Comparison of ENCODE assay signal across 8 cellular contexts in the genomic region with DNA sequence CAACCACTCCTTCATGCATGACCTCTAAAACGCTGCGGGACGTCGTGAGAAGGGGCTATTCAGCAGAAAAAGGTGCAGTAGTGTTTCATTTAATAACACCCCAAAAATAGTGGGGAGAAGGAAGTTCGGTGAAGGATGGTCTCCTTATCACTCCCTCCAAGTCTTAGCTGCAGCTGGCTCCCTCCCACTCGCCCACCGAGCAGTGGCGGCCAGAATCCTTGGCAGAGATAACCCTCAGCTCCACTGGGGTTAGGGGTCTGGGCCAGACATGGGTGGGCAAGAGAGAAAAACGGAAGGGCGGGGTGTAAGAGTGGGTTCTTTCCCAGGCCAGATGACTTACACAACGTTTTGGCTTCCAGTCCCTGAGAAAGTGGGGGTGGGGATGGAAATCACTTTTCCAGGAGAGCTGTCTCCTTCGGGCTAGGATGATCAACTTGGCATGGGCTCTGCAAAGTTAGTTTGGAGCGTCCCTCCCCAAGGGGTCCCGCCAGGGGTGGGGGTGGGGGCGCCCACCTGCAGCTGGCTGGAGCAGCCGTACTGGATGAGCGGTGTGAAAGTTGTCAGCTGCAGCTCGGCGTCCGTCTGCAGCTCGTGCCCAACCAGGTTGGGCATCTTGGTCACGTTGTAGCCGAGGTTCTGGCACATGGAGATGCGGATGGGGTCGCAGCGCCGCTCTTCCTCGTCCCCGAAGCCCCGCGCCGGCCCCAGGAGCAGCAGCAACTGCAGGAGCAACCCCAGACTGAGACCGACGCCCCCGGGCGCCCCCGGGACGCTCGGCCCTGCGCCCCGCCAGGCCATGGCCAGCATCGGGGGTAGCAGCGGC. TPM values are rescaled to one million over a fixed set of nuclear protein-coding genes. Genes with fewer than 3 reads are reported as not detected.
A peak's percentile ranks its signal among the peaks of the same experiment; 100 is the strongest.
DNase-seq lines count a peak whose midpoint lies in the region; ATAC-seq and TF ChIP-seq lines count a peak whose summit lies in the region.

No MANE protein-coding gene starts in this region.

- TF ChIP-seq CTCF in HEK293 (tag by site-specific recombination; IDR thresholded peaks at IDR 0.05) (0 out of 2 replicates have a peak, but pooled peaks have one; percentile 7), fibroblast of the aortic adventitia (IDR thresholded peaks at IDR 0.05; ENCODE audit: insufficient read depth, low read length) (no peak), osteoblast (IDR thresholded peaks at IDR 0.05; ENCODE audit: extremely low read depth, low read depth, low read length) (no peak)

- H3K4me3 ChIP-seq in HEK293 (ENCODE audit: low read depth, low read length) (peak overlapping the region; percentile 70), fibroblast of the aortic adventitia (ENCODE audit: low read depth, low read length) (peak overlapping the region; percentile 79), osteoblast (ENCODE audit: insufficient read depth, low read length) (peak overlapping the region; percentile 78)

- peak; percentile 41 for DNase-seq in COLO668 (lab: John Stamatoyannopoulos, UW; ENCODE audit: unreplicated experiment)
- DNase-seq in T-helper 17 cell, result no peak
- DNase-seq in fibroblast of the aortic adventitia (ENCODE audit: low read depth), result peak; percentile 53
- DNase-seq in osteoblast (ENCODE audit: insufficient read length, low spot score, missing footprints), result peak; percentile 88
- DNase-seq in activated CD8-positive, alpha-beta memory T cell treated with anti-CD3 and anti-CD28 coated beads for 24 hours, result no peak

- H3K4me2 ChIP-seq in osteoblast (ENCODE audit: insufficient read depth, low read length), result peak overlapping the region; percentile 86

- peaks cover 11% of the 10 kb centered on the region for H3K79me2 ChIP-seq in osteoblast (ENCODE audit: insufficient read depth, low read length)

- peaks cover 3% of the 10 kb centered on the region for H3K27me3 ChIP-seq in osteoblast (ENCODE audit: insufficient read depth, low read length)

- peak overlapping the region; percentile 87 for H3K4me3 Mint-ChIP-seq in T-helper 17 cell

- ATAC-seq in T-helper 17 cell (no peak), GM19351 (IDR thresholded peaks at IDR 0.05; ENCODE audit: unreplicated experiment) (no peak), GM19452 (IDR thresholded peaks at IDR 0.05; ENCODE audit: unreplicated experiment) (no peak)

- POLR2A ChIA-PET in HEK293 (lab: Yijun Ruan, JAX), result interaction anchor here (0.6 to 2.7 kb wide), 8 partner anchors 15 to 1129 kb away, joined by 3 to 15 read pairs (median 6); a partner anchor contains a TSS

- peaks cover 35% of the 10 kb centered on the region for H3K27me3 Mint-ChIP-seq in T-helper 17 cell

- H2AFZ ChIP-seq in osteoblast (ENCODE audit: low read length), result peak overlapping the region; percentile 75

- H3K4me1 ChIP-seq in HEK293 (ENCODE audit: control insufficient read depth, insufficient read depth, low read length) (no peaks in the 10 kb centered on the region), osteoblast (ENCODE audit: insufficient read depth, low read length) (peaks cover 34% of the 10 kb centered on the region)

- H3K36me3 Mint-ChIP-seq in T-helper 17 cell (ENCODE audit: low read depth), result peaks cover 2% of the 10 kb centered on the region

- no peaks in the 10 kb centered on the region for H3K9me3 ChIP-seq in HEK293 (ENCODE audit: control insufficient read depth, insufficient read depth, low read depth, low read length)
- H3K9me3 ChIP-seq in T-helper 17 cell (ENCODE audit: control insufficient read depth, low read length, poor library complexity, severe bottlenecking), result no peaks in the 10 kb centered on the region
- H3K9me3 ChIP-seq in osteoblast (ENCODE audit: low read depth, low read length), result no peaks in the 10 kb centered on the region

- CTCF ChIA-PET in HEK293 (lab: Yijun Ruan, JAX), result interaction anchor here (0.7 to 5.5 kb wide), 4 partner anchors 16 to 143 kb away, joined by 3 to 35 read pairs (median 5); no protein-coding TSS in a partner anchor

- no peak overlapping the region for H3K27ac Mint-ChIP-seq in T-helper 17 cell

- no peaks in the 10 kb centered on the region for H4K20me1 ChIP-seq in osteoblast (ENCODE audit: insufficient read depth, low read length)

- H3K27ac ChIP-seq in HEK293 (ENCODE audit: extremely low read depth, low read depth, low read length) (peak overlapping the region; percentile 63; the same call in 1 of the 2 replicates), osteoblast (ENCODE audit: low read depth, low read length) (no peak overlapping the region)

- H3K36me3 ChIP-seq in HEK293 (ENCODE audit: control insufficient read depth in 2 of 2, insufficient read depth in 1 of 2, low read length in 2 of 2) (peaks cover 0 to 15% of the 10 kb centered on the region in 2 experiments; a peak in 1 of 3 replicates), osteoblast (ENCODE audit: insufficient read depth, low read length) (peaks cover 6% of the 10 kb centered on the region)

- peaks cover 16% of the 10 kb centered on the region for H3K4me1 Mint-ChIP-seq in T-helper 17 cell

TF ChIP-seq in HEK293, 187 proteins besides CTCF, POLR2A, EP300 and RAD21 (continues in another document):
- TF ChIP-seq, protein P1, sequence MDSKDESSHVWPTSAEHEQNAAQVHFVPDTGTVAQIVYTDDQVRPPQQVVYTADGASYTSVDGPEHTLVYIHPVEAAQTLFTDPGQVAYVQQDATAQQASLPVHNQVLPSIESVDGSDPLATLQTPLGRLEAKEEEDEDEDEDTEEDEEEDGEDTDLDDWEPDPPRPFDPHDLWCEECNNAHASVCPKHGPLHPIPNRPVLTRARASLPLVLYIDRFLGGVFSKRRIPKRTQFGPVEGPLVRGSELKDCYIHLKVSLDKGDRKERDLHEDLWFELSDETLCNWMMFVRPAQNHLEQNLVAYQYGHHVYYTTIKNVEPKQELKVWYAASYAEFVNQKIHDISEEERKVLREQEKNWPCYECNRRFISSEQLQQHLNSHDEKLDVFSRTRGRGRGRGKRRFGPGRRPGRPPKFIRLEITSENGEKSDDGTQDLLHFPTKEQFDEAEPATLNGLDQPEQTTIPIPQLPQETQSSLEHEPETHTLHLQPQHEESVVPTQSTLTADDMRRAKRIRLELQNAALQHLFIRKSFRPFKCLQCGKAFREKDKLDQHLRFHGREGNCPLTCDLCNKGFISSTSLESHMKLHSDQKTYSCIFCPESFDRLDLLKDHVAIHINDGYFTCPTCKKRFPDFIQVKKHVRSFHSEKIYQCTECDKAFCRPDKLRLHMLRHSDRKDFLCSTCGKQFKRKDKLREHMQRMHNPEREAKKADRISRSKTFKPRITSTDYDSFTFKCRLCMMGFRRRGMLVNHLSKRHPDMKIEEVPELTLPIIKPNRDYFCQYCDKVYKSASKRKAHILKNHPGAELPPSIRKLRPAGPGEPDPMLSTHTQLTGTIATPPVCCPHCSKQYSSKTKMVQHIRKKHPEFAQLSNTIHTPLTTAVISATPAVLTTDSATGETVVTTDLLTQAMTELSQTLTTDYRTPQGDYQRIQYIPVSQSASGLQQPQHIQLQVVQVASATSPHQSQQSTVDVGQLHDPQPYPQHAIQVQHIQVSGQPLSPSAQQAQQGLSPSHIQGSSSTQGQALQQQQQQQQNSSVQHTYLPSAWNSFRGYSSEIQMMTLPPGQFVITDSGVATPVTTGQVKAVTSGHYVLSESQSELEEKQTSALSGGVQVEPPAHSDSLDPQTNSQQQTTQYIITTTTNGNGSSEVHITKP (tag by site-specific recombination; IDR thresholded peaks at IDR 0.05), result no peak
- TF ChIP-seq WT1 (tag by site-specific recombination; IDR thresholded peaks at IDR 0.05), result no peak
- TF ChIP-seq GLIS1 (tag by site-specific recombination; IDR thresholded peaks at IDR 0.05), result 0 out of 2 replicates have a peak, but pooled peaks have one; percentile 15
- TF ChIP-seq ZNF138 (tag by site-specific recombination; IDR thresholded peaks at IDR 0.05; ENCODE audit: borderline replicate concordance), result no peak
- TF ChIP-seq, protein P2, sequence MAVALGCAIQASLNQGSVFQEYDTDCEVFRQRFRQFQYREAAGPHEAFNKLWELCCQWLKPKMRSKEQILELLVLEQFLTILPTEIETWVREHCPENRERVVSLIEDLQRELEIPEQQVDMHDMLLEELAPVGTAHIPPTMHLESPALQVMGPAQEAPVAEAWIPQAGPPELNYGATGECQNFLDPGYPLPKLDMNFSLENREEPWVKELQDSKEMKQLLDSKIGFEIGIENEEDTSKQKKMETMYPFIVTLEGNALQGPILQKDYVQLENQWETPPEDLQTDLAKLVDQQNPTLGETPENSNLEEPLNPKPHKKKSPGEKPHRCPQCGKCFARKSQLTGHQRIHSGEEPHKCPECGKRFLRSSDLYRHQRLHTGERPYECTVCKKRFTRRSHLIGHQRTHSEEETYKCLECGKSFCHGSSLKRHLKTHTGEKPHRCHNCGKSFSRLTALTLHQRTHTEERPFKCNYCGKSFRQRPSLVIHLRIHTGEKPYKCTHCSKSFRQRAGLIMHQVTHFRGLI (tag by site-specific recombination; IDR thresholded peaks at IDR 0.05), result peak; percentile 99
- TF ChIP-seq KLF8 (tag by site-specific recombination; IDR thresholded peaks at IDR 0.05), result no peak
- no peak for TF ChIP-seq BCL11A (tag by site-specific recombination; IDR thresholded peaks at IDR 0.05; ENCODE audit: low read depth)
- peak; percentile 46 for TF ChIP-seq ZNF335 (tag by site-specific recombination; conservative IDR thresholded peaks at IDR 0.05)
- TF ChIP-seq PRDM1 (tag by site-specific recombination; IDR thresholded peaks at IDR 0.05), result peak; percentile 57; the same call in 1 of the 2 replicates
- TF ChIP-seq, protein P3, sequence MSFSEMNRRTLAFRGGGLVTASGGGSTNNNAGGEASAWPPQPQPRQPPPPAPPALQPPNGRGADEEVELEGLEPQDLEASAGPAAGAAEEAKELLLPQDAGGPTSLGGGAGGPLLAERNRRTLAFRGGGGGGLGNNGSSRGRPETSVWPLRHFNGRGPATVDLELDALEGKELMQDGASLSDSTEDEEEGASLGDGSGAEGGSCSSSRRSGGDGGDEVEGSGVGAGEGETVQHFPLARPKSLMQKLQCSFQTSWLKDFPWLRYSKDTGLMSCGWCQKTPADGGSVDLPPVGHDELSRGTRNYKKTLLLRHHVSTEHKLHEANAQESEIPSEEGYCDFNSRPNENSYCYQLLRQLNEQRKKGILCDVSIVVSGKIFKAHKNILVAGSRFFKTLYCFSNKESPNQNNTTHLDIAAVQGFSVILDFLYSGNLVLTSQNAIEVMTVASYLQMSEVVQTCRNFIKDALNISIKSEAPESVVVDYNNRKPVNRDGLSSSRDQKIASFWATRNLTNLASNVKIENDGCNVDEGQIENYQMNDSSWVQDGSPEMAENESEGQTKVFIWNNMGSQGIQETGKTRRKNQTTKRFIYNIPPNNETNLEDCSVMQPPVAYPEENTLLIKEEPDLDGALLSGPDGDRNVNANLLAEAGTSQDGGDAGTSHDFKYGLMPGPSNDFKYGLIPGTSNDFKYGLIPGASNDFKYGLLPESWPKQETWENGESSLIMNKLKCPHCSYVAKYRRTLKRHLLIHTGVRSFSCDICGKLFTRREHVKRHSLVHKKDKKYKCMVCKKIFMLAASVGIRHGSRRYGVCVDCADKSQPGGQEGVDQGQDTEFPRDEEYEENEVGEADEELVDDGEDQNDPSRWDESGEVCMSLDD (tag by site-specific recombination; IDR thresholded peaks at IDR 0.05), result 0 out of 2 replicates have a peak, but pooled peaks have one; percentile 19

RNA-seq across cellular contexts. Expression of a gene that starts 0.7 kb away (rescaled TPM):
- total RNA-seq in T-helper 17 cell, result under 1 TPM in 1 of 2 donors, not detected in 1; 0.02 TPM
- total RNA-seq in fibroblast of the aortic adventitia (ENCODE audit: low replicate concordance), result 50.2 and 63.9 TPM in 2 replicates
- 12.7 and 16.2 TPM in 2 replicates for total RNA-seq in osteoblast

Comparison
In these comparisons a context has a peak if more than half of its experiments do, and no peak if none do; other contexts are left out.
1. DNase-seq: peak in COLO668 (single experiment), fibroblast of the aortic adventitia (single experiment) and osteoblast (single experiment); none in T-helper 17 cell (0 of 3) and activated CD8-positive, alpha-beta memory T cell treated with anti-CD3 and anti-CD28 coated beads for 24 hours (single experiment).
2. RNA of a gene that starts 0.7 kb away (total RNA-seq): 50.2 to 63.9 TPM in fibroblast of the aortic adventitia and 12.7 to 16.2 TPM in osteoblast; 0.02 TPM in T-helper 17 cell; every median in the first group is over 10 times any median in the second.
3. Peak in every context shown above with its lines, with median percentiles within 50 percentile points of each other: H3K4me3 ChIP-seq.